Comparison of ENCODE assay signal across 21 cellular contexts in genomic region chr6:105573138-105573537, GRCh38.
DNase-seq lines count a peak whose midpoint lies in the region; ATAC-seq and TF ChIP-seq lines count a peak whose summit lies in the region.
"Had no signal": no experiment of that assay in that cellular context is flagged by ENCODE, and none has a peak within 500 bp of the region (broad histone marks: within the 10 kb centered on the region; RNA-seq: fewer than 3 reads in every experiment).

No MANE protein-coding gene starts in this region.

- no peaks in the 10 kb centered on the region for H3K9me2 ChIP-seq in PC-3 (replicated peaks; ENCODE audit: low read length)

- H3K27me3 ChIP-seq in PC-3 (ENCODE audit: low read length) (no peaks in the 10 kb centered on the region), smooth muscle cell (ENCODE audit: low read depth) (no peaks in the 10 kb centered on the region)
- H3K27me3 ChIP-seq: BLaER1 treated with 17β-estradiol and CSF1 and Interleukin-3, amounts not matched to agents 10 nM and 100 nM had no signal

- CTCF ChIA-PET in PC-3 (lab: Charles Lee) = no interaction called here

- H3K79me2 ChIP-seq in PC-3 (ENCODE audit: low read length) (no peaks in the 10 kb centered on the region), smooth muscle cell (ENCODE audit: low read depth) (no peaks in the 10 kb centered on the region)

- TF ChIP-seq CTCF in PC-3 (conservative IDR thresholded peaks at IDR 0.05; ENCODE audit: low read depth, low read length) (no peak), fibroblast of mammary gland (conservative IDR thresholded peaks at IDR 0.05; ENCODE audit: control insufficient read depth, insufficient read depth, low read depth, low read length) (no peak), smooth muscle cell (IDR thresholded peaks at IDR 0.05; ENCODE audit: borderline replicate concordance, insufficient read depth, poor library complexity, severe bottlenecking) (no peak)

- H3K9ac ChIP-seq in PC-3 (ENCODE audit: low read length) = no peak overlapping the region
- no peak overlapping the region for H3K9ac ChIP-seq in smooth muscle cell (ENCODE audit: low read depth)
- H3K9ac ChIP-seq: BLaER1 treated with 17β-estradiol and CSF1 and Interleukin-3, amounts not matched to agents 10 nM and 100 nM had no signal

- H3K9me3 ChIP-seq in PC-3 (ENCODE audit: low read length) (no peaks in the 10 kb centered on the region), smooth muscle cell (replicated peaks; ENCODE audit: low read depth) (no peaks in the 10 kb centered on the region)
- H3K9me3 ChIP-seq: BLaER1 treated with 17β-estradiol and CSF1 and Interleukin-3, amounts not matched to agents 10 nM and 100 nM; Caco-2 had no signal

- BruUV-seq in PC-3 (replicated peaks; lab: Mats Ljungman, UMichigan) = no TSS peak

- intact Hi-C loops in PC-3 (cut with micrococcal nuclease) = no loop called here

- H3K27ac ChIP-seq in PC-3 (ENCODE audit: low read length) = no peak overlapping the region
- peak overlapping the region; percentile 70 for H3K27ac ChIP-seq in smooth muscle cell (ENCODE audit: low read depth)
- H3K27ac ChIP-seq: BLaER1 treated with 17β-estradiol and CSF1 and Interleukin-3, amounts not matched to agents 10 nM and 100 nM had no signal

- H2AFZ ChIP-seq in PC-3 (ENCODE audit: low read length) (no peak overlapping the region), smooth muscle cell (ENCODE audit: low read depth) (no peak overlapping the region)

- H3F3A ChIP-seq in PC-3 (ENCODE audit: low read length, unreplicated experiment) = no peaks in the 10 kb centered on the region
- peaks cover 4% of the 10 kb centered on the region for H3F3A ChIP-seq in smooth muscle cell (ENCODE audit: low read depth)

- peaks cover 15% of the 10 kb centered on the region; the same call in 1 of the 2 replicates for H3K4me1 ChIP-seq in PC-3 (ENCODE audit: insufficient read depth, low read length)
- peaks cover 4% of the 10 kb centered on the region for H3K4me1 ChIP-seq in smooth muscle cell (ENCODE audit: low read depth)
- H3K4me1 ChIP-seq: BLaER1 treated with 17β-estradiol and CSF1 and Interleukin-3, amounts not matched to agents 10 nM and 100 nM had no signal

- WGBS in smooth muscle cell (ENCODE audit: low lambda C conversion rate) = 60% methylated on average over 2 of the region's 2 CpGs

- DNase-seq in GM03348 (ENCODE audit: low spot score) (peak; percentile 23), PC-3 (peak; percentile 39), fibroblast of mammary gland (ENCODE audit: low read depth) (peak; percentile 19), smooth muscle cell (lab: John Stamatoyannopoulos, UW; ENCODE audit: unreplicated experiment) (no peak), NCI-H446 (lab: John Stamatoyannopoulos, UW) (no peak), NCI-H748 (lab: John Stamatoyannopoulos, UW; ENCODE audit: unreplicated experiment) (no peak), NCI-H1417 (lab: John Stamatoyannopoulos, UW) (no peak)
- DNase-seq: Caco-2; CD4-positive, alpha-beta memory T cell; DND-41; GDM1; HFFc6; Kasumi-1; NCI-H1092; NCI-H1436 treated with DMSO at 0.1 percent for 48 hours; NCI-H1930; NCI-H510A; NCI-H774; OCI-M1; SHP77 had no signal

- ATAC-seq in PC-3 = peak; percentile 64; the same call in 1 of the 2 replicates

- H4K20me1 ChIP-seq in PC-3 (ENCODE audit: low read length) = no peaks in the 10 kb centered on the region
- H4K20me1 ChIP-seq in smooth muscle cell (ENCODE audit: low read depth) = no peaks in the 10 kb centered on the region
- H4K20me1 ChIP-seq: BLaER1 treated with 17β-estradiol and CSF1 and Interleukin-3, amounts not matched to agents 10 nM and 100 nM had no signal

- POLR2A ChIA-PET in PC-3 (lab: Charles Lee; ENCODE audit: unreplicated experiment) = no interaction called here

- H3K36me3 ChIP-seq in PC-3 (ENCODE audit: low read depth, low read length) = no peaks in the 10 kb centered on the region
- H3K36me3 ChIP-seq in smooth muscle cell (ENCODE audit: low read depth) = no peaks in the 10 kb centered on the region
- H3K36me3 ChIP-seq: BLaER1 treated with 17β-estradiol and CSF1 and Interleukin-3, amounts not matched to agents 10 nM and 100 nM had no signal

- H3K4me2 ChIP-seq in PC-3 (ENCODE audit: low read length) = no peak overlapping the region
- peak overlapping the region; percentile 50 for H3K4me2 ChIP-seq in smooth muscle cell
- H3K4me2 ChIP-seq: BLaER1 treated with 17β-estradiol and CSF1 and Interleukin-3, amounts not matched to agents 10 nM and 100 nM had no signal

- no peak overlapping the region for H3K4me3 ChIP-seq in PC-3 (ENCODE audit: low read length)
- no peak overlapping the region for H3K4me3 ChIP-seq in fibroblast of mammary gland (ENCODE audit: control insufficient read depth, low read depth, low read length)
- H3K4me3 ChIP-seq in smooth muscle cell = no peak overlapping the region
- H3K4me3 ChIP-seq: BLaER1 treated with 17β-estradiol and CSF1 and Interleukin-3, amounts not matched to agents 10 nM and 100 nM had no signal

Comparison
In these comparisons a context has a peak if more than half of its experiments do, and no peak if none do; other contexts are left out.
1. DNase-seq: peak in GM03348 (single experiment), PC-3 (single experiment) and fibroblast of mammary gland (single experiment); none in smooth muscle cell (single experiment), NCI-H446 (0 of 2), NCI-H748 (single experiment) and NCI-H1417 (0 of 3).